15 cellular contexts compared by ENCODE assay signal in the genomic region with DNA sequence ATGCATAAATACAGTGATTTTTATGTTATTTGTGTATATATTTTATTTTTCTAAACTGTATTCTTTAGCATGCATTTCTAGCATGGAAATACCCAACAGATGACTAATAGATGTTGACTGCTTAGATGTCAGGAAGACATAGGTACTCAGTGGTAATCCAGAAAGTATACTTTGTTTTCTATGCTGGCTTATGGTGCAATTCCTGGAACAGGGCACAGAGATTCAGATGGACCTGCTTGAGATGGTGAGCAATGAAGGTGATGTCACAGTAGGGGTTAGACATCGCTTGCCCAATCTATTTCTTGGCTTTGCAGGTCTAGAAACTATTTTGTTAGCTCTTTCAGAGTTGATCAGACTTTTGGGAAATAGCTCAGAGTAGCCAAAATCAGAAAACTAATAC. TPM values are rescaled to one million over a fixed set of nuclear protein-coding genes. Genes with fewer than 3 reads are reported as not detected.
A peak's percentile ranks its signal among the peaks of the same experiment; 100 is the strongest.
DNase-seq lines count a peak whose midpoint lies in the region; ATAC-seq, FAIRE-seq and TF ChIP-seq lines count a peak whose summit lies in the region.
"Not testable (repeated sequence)": the region's sequence is repeated elsewhere in the genome, so short reads cannot be mapped to it uniquely, and the experiment has no call there.
"Had no signal": no experiment of that assay in that cellular context is flagged by ENCODE, and none has a peak within 500 bp of the region (broad histone marks: within the 10 kb centered on the region; RNA-seq: fewer than 3 reads in every experiment).

No MANE protein-coding gene starts in this region.

- not testable (repeated sequence) for H3K4me3 ChIP-seq in RWPE2 (ENCODE audit: severe bottlenecking); bronchial epithelial cell (ENCODE audit: low read depth, low read length); fibroblast of mammary gland (ENCODE audit: control insufficient read depth, low read depth, low read length); keratinocyte (ENCODE audit: control insufficient read depth in 2 of 3, extremely low read depth in 1 of 3, insufficient read depth in 2 of 3, low read depth in 1 of 3, low read length in 3 of 3)

- H3K27me3 ChIP-seq in RWPE2 (ENCODE audit: insufficient read depth, poor library complexity, severe bottlenecking); bronchial epithelial cell (ENCODE audit: control insufficient read depth, insufficient read depth, low read length); keratinocyte (ENCODE audit: control insufficient read depth, extremely low read depth, insufficient read depth, low read length): not testable (repeated sequence)

- DNase-seq in RWPE2 (ENCODE audit: low spot score); activated naive CD4-positive, alpha-beta T cell treated with anti-CD3 and anti-CD28 coated beads, Interleukin-2, amount 50 U/mL, for 72 hours (ENCODE audit: low spot score in 2 of 2); keratinocyte (ENCODE audit: low read depth, low spot score); stimulated activated naive CD8-positive, alpha-beta T cell treated with anti-CD3 and anti-CD28 coated beads, Interleukin-15, amount 100 ng/mL, for 72 hours: not testable (repeated sequence)
- peak in 1 of 2 donors; percentile 2 for DNase-seq in activated T-cell treated with anti-CD3 and anti-CD28 coated beads, Interleukin-2, amount 50 U/mL, for 72 hours
- DNase-seq in bronchial epithelial cell (ENCODE audit: low read depth) (peak; percentile 69), fibroblast of mammary gland (ENCODE audit: low read depth) (peak; percentile 1)

- not testable (repeated sequence) for H3K9ac ChIP-seq in keratinocyte (ENCODE audit: control insufficient read depth, extremely low read depth, insufficient read depth, low read length)

- H3K4me1 Mint-ChIP-seq in activated T-cell treated with anti-CD3 and anti-CD28 coated beads, Interleukin-2, amount 50 U/mL, for 72 hours (ENCODE audit: low read depth); stimulated activated naive CD8-positive, alpha-beta T cell treated with anti-CD3 and anti-CD28 coated beads, Interleukin-15, amount 100 ng/mL, for 72 hours: not testable (repeated sequence)

- H3K9me3 ChIP-seq in RWPE2 (ENCODE audit: severe bottlenecking); keratinocyte (ENCODE audit: control insufficient read depth, low read depth, low read length): not testable (repeated sequence)

- H2AFZ ChIP-seq in keratinocyte (ENCODE audit: control insufficient read depth, low read length) = not testable (repeated sequence)

- peak; percentile 57; the same call in 1 of the 3 replicates for ATAC-seq in RWPE2 (ENCODE audit: low read depth)
- ATAC-seq in activated T-cell treated with anti-CD3 and anti-CD28 coated beads, Interleukin-2, amount 50 U/mL, for 72 hours (replicated peaks in 1 of 2) = peak; percentile 73 to 84
- ATAC-seq in activated naive CD4-positive, alpha-beta T cell treated with anti-CD3 and anti-CD28 coated beads, Interleukin-2, amount 50 U/mL, for 72 hours = peak; percentile 36 to 86
- ATAC-seq in stimulated activated naive CD8-positive, alpha-beta T cell treated with anti-CD3 and anti-CD28 coated beads, Interleukin-15, amount 100 ng/mL, for 72 hours = peak; percentile 79

- not testable (repeated sequence) for H3K4me2 ChIP-seq in keratinocyte (ENCODE audit: control insufficient read depth, extremely low read depth, insufficient read depth, low read depth, low read length)

- not testable (repeated sequence) for H3K9me1 ChIP-seq in keratinocyte (ENCODE audit: control insufficient read depth, extremely low read depth, insufficient read depth, low read length)

- H3K27ac ChIP-seq in RWPE2 (ENCODE audit: poor library complexity, severe bottlenecking); keratinocyte (ENCODE audit: control insufficient read depth, insufficient read depth, low read length): not testable (repeated sequence)

- H3K27ac Mint-ChIP-seq in activated T-cell treated with anti-CD3 and anti-CD28 coated beads, Interleukin-2, amount 50 U/mL, for 72 hours; activated naive CD4-positive, alpha-beta T cell treated with anti-CD3 and anti-CD28 coated beads, Interleukin-2, amount 50 U/mL, for 72 hours; stimulated activated naive CD8-positive, alpha-beta T cell treated with anti-CD3 and anti-CD28 coated beads, Interleukin-15, amount 100 ng/mL, for 72 hours: not testable (repeated sequence)

- TF ChIP-seq CTCF in RWPE2 (IDR thresholded peaks at IDR 0.05; ENCODE audit: poor library complexity, severe bottlenecking); bronchial epithelial cell (IDR thresholded peaks at IDR 0.05; ENCODE audit: insufficient read depth, low read length, severe bottlenecking); fibroblast of mammary gland (conservative IDR thresholded peaks at IDR 0.05; ENCODE audit: control insufficient read depth, insufficient read depth, low read depth, low read length); keratinocyte (optimal IDR thresholded peaks at IDR 0.05 in 1 of 3, IDR thresholded peaks at IDR 0.05 in 1 of 3, conservative IDR thresholded peaks at IDR 0.05 in 1 of 3; ENCODE audit: extremely low read depth in 1 of 3, insufficient read depth in 2 of 3, low read length in 3 of 3): not testable (repeated sequence)

- H4K20me1 ChIP-seq in keratinocyte (ENCODE audit: control insufficient read depth, extremely low read depth, insufficient read depth, low read length) = not testable (repeated sequence)

- H3K79me2 ChIP-seq in keratinocyte (ENCODE audit: control insufficient read depth, insufficient read depth, low read length) = not testable (repeated sequence)

- not testable (repeated sequence) for FAIRE-seq in bronchial epithelial cell (lab: Jason Lieb, UNC)
- FAIRE-seq in keratinocyte (lab: Jason Lieb, UNC) = peak; percentile 20

- H3K36me3 Mint-ChIP-seq in activated T-cell treated with anti-CD3 and anti-CD28 coated beads, Interleukin-2, amount 50 U/mL, for 72 hours (ENCODE audit: insufficient read depth in 2 of 2); activated naive CD4-positive, alpha-beta T cell treated with anti-CD3 and anti-CD28 coated beads, Interleukin-2, amount 50 U/mL, for 72 hours: not testable (repeated sequence)

- H3K4me1 ChIP-seq in RWPE2 (ENCODE audit: insufficient read depth, poor library complexity, severe bottlenecking); keratinocyte (ENCODE audit: control insufficient read depth, extremely low read depth, insufficient read depth, low read length): not testable (repeated sequence)

- H3K4me3 Mint-ChIP-seq in activated T-cell treated with anti-CD3 and anti-CD28 coated beads, Interleukin-2, amount 50 U/mL, for 72 hours = peak overlapping the region in 1 of 2 donors; percentile 23
- H3K4me3 Mint-ChIP-seq in stimulated activated naive CD8-positive, alpha-beta T cell treated with anti-CD3 and anti-CD28 coated beads, Interleukin-15, amount 100 ng/mL, for 72 hours = peak overlapping the region in 1 of 2 donors; percentile 44

- dilution Hi-C loops in keratinocyte (cut with MboI; ENCODE audit: extremely low pct_ligation_motif_present, low sequenced_read_pairs) = not testable (repeated sequence)

- not testable (repeated sequence) for H3K27me3 Mint-ChIP-seq in activated T-cell treated with anti-CD3 and anti-CD28 coated beads, Interleukin-2, amount 50 U/mL, for 72 hours (ENCODE audit: low read depth); stimulated activated naive CD8-positive, alpha-beta T cell treated with anti-CD3 and anti-CD28 coated beads, Interleukin-15, amount 100 ng/mL, for 72 hours

- H3K36me3 ChIP-seq in RWPE2 (ENCODE audit: low read depth); bronchial epithelial cell (ENCODE audit: control insufficient read depth, insufficient read depth, low read length); keratinocyte (ENCODE audit: control insufficient read depth in 2 of 2, extremely low read depth in 1 of 2, insufficient read depth in 2 of 2, low read length in 2 of 2): not testable (repeated sequence)

- H3K9me3 Mint-ChIP-seq in activated T-cell treated with anti-CD3 and anti-CD28 coated beads, Interleukin-2, amount 50 U/mL, for 72 hours; activated naive CD4-positive, alpha-beta T cell treated with anti-CD3 and anti-CD28 coated beads, Interleukin-2, amount 50 U/mL, for 72 hours; stimulated activated naive CD8-positive, alpha-beta T cell treated with anti-CD3 and anti-CD28 coated beads, Interleukin-15, amount 100 ng/mL, for 72 hours: not testable (repeated sequence)

RNA-seq across cellular contexts. Expression of a gene that starts 42.3 kb away (rescaled TPM):
- not detected for total RNA-seq in activated T-cell treated with anti-CD3 and anti-CD28 coated beads, Interleukin-2, amount 50 U/mL, for 72 hours
- total RNA-seq in activated naive CD4-positive, alpha-beta T cell treated with anti-CD3 and anti-CD28 coated beads, Interleukin-2, amount 50 U/mL, for 72 hours = not detected
- not detected in 2 replicates for total RNA-seq in bronchial epithelial cell
- not detected in 3 replicates for polyA plus RNA-seq in keratinocyte
- not detected for polyA plus RNA-seq in keratinocyte (2011; ENCODE audit: low read depth)
- polyA plus RNA-seq in keratinocyte (2011; cell fraction: cytosol; rRNA removed) = not detected in 2 replicates
- not detected in 2 replicates for polyA plus RNA-seq in keratinocyte (2011; cell fraction: nucleus; rRNA removed)
- polyA plus RNA-seq in keratinocyte (2012; ENCODE audit: low replicate concordance) = 0.08 TPM in 1 of 2 replicates, not detected in the other
- not detected in 3 replicates for polyA minus RNA-seq in keratinocyte
- not detected for polyA minus RNA-seq in keratinocyte (2011; cell fraction: cytosol; rRNA and poly(A)+ RNA removed)
- polyA minus RNA-seq in keratinocyte (2011; cell fraction: nucleus; rRNA and poly(A)+ RNA removed) = not detected in 2 replicates
- total RNA-seq: A172; A673; Caco-2; CD4-positive, CD25-positive, alpha-beta regulatory T cell; CD8-positive, alpha-beta T cell; H1; H7 had no signal
- polyA plus RNA-seq: BJ; CD4-positive, CD25-positive, alpha-beta regulatory T cell; H1 had no signal
